8 cellular contexts compared by ENCODE assay signal in genomic region chr9:34651286-34651685, GRCh38. TPM values are rescaled to one million over a fixed set of nuclear protein-coding genes. Genes with fewer than 3 reads are reported as not detected.
DNase-seq lines count a peak whose midpoint lies in the region; ATAC-seq and TF ChIP-seq lines count a peak whose summit lies in the region.

No MANE protein-coding gene starts in this region.

- peak overlapping the region; percentile 57 for H3K4me3 ChIP-seq in HUES64 (ENCODE audit: low read length)
- no peak overlapping the region for H3K4me3 ChIP-seq in testis

- 86% methylated on average over 4 of the region's 4 CpGs for WGBS in HUES64
- 29 to 33% methylated on average over 4 of the region's 4 CpGs for WGBS in testis, 2 donors

- H3K9me3 ChIP-seq in HUES64 (ENCODE audit: insufficient read depth, low read depth, low read length) (no peaks in the 10 kb centered on the region), testis (no peaks in the 10 kb centered on the region)

- H3K27me3 ChIP-seq in HUES64 (ENCODE audit: insufficient read depth, low read length) (no peaks in the 10 kb centered on the region), testis (no peaks in the 10 kb centered on the region)

- intact Hi-C loops in testis (cut with DNase I; ENCODE audit: low total_unique reads), result no loop called here

- TF ChIP-seq CTCF in testis (IDR thresholded peaks at IDR 0.05), result no peak

- no peak for ATAC-seq in HG03342 (IDR thresholded peaks at IDR 0.05; ENCODE audit: unreplicated experiment)
- no peak for ATAC-seq in HG03108 (IDR thresholded peaks at IDR 0.05; ENCODE audit: unreplicated experiment)

- peak overlapping the region; percentile 45; the same call in 1 of the 2 replicates for H3K9ac ChIP-seq in HUES64 (ENCODE audit: low read depth, low read length)

- H3K27ac ChIP-seq in HUES64 (ENCODE audit: low read depth, low read length), result no peak overlapping the region
- H3K27ac ChIP-seq in cingulate gyrus (ENCODE audit: low read depth, low read length), result peak overlapping the region; percentile 55
- peak overlapping the region; percentile 2 to 42 for H3K27ac ChIP-seq in testis

- peak; percentile 45 for DNase-seq in medulla oblongata (ENCODE audit: extremely low spot score)
- DNase-seq in testis, result peak; percentile 67
- DNase-seq in NOMO-1 (lab: John Stamatoyannopoulos, UW; ENCODE audit: unreplicated experiment in 2 of 2), result no peak
- DNase-seq in effector CD4-positive, alpha-beta T cell, result no peak

- H3K4me1 ChIP-seq in HUES64 (ENCODE audit: insufficient read depth, low read length) (peaks cover 28% of the 10 kb centered on the region), testis (peaks cover 52% of the 10 kb centered on the region)

- TF ChIP-seq POLR2A in testis (IDR thresholded peaks at IDR 0.05), result no peak

- H3K36me3 ChIP-seq in HUES64 (ENCODE audit: insufficient read depth, low read length) (peaks cover 24% of the 10 kb centered on the region), testis (ENCODE audit: low read depth, missing control alignments) (no peaks in the 10 kb centered on the region)

RNA-seq across cellular contexts. Expression of gene IL11RA, which starts 0.7 kb away (rescaled TPM):
- polyA plus RNA-seq in HUES64 (2013, experiment 1 of 2), result 3.2 TPM
- polyA plus RNA-seq in HUES64 (2013, experiment 2 of 2), result 5.7 TPM
- total RNA-seq in testis, result 10 to 100 TPM; 39.8 to 58.0 TPM
- 28.7 TPM for polyA plus RNA-seq in testis (ENCODE audit: insufficient read depth, low read depth, low replicate concordance)

RNA-seq across cellular contexts. Expression of gene GALT, which starts 4.8 kb away (rescaled TPM):
- polyA plus RNA-seq in HUES64 (2013, experiment 1 of 2), result 18.8 TPM
- polyA plus RNA-seq in HUES64 (2013, experiment 2 of 2), result 20.4 TPM
- 10 to 100 TPM; 46.1 to 55.6 TPM for total RNA-seq in testis
- polyA plus RNA-seq in testis (ENCODE audit: insufficient read depth, low read depth, low replicate concordance), result 25.9 TPM

RNA-seq across cellular contexts. Expression of gene CCL27, which starts 11.2 kb away (rescaled TPM):
- not detected for polyA plus RNA-seq in HUES64 (2013, experiment 1 of 2)
- not detected for polyA plus RNA-seq in HUES64 (2013, experiment 2 of 2)
- 1 to 10 TPM in 1 of 2 donors, not detected in 1; 3.1 TPM for total RNA-seq in testis
- polyA plus RNA-seq in testis (ENCODE audit: insufficient read depth, low read depth, low replicate concordance), result 1.4 TPM

RNA-seq across cellular contexts. Expression of gene SIGMAR1, which starts 13.7 kb away (rescaled TPM):
- polyA plus RNA-seq in HUES64 (2013, experiment 1 of 2), result 66.6 TPM
- 83.6 TPM for polyA plus RNA-seq in HUES64 (2013, experiment 2 of 2)
- 10 to 100 TPM; 87.1 to 92.4 TPM for total RNA-seq in testis
- 50.3 TPM for polyA plus RNA-seq in testis (ENCODE audit: insufficient read depth, low read depth, low replicate concordance)

RNA-seq across cellular contexts. Expression of gene ARID3C, which starts 22.4 kb away (rescaled TPM):
- polyA plus RNA-seq in HUES64 (2013, experiment 1 of 2), result not detected
- not detected for polyA plus RNA-seq in HUES64 (2013, experiment 2 of 2)
- under 1 TPM; 0.31 to 0.37 TPM for total RNA-seq in testis
- 0.45 TPM for polyA plus RNA-seq in testis (ENCODE audit: insufficient read depth, low read depth, low replicate concordance)

Comparison
In these comparisons a context has a peak if more than half of its experiments do, and no peak if none do; other contexts are left out.
1. DNase-seq: peak in medulla oblongata (single experiment) and testis (single experiment); none in NOMO-1 (0 of 2) and effector CD4-positive, alpha-beta T cell (single experiment).